8 cellular contexts compared by ENCODE assay signal in the genomic region with DNA sequence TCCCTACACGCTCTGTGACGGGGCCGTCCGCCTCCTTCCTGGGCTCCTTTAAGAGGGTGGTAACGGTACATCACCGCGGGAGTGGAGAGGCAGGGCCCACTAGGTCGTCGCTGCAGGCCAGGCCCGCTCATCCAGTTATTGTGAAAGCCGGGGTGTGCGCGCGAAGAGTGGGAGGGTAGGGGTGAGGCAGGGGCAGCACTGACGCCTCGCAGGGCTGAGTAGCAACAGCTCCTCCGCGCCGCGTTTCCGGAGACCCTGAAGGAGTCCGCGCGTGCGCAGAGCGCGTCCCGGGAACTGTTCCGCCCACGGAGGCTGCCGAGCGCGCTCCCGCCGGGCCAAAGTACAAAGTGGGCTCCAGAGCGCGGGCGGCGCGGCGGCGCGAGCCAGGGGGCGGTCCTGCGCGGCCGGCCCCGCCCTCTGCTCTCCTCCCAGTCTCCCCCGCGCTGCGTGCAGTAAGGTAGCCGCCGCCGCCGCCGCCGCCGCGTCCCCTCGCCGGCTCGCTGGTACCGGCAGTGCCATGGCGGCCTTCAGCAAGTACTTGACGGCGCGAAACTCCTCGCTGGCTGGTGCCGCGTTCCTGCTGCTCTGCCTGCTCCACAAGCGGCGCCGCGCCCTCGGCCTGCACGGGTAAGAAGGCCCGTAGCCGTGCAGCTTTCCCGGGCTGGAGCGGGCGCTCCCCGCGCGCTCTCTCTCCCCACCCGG. TPM values are rescaled to one million over a fixed set of nuclear protein-coding genes. Genes with fewer than 3 reads are reported as not detected.
A peak's percentile ranks its signal among the peaks of the same experiment; 100 is the strongest.
DNase-seq lines count a peak whose midpoint lies in the region; ATAC-seq and TF ChIP-seq lines count a peak whose summit lies in the region.

A gene (plus strand): TSS at position 428 of the 702 bp plus-strand sequence. CDS start 90 bp downstream, at position 518.

- no peaks in the 10 kb centered on the region for H3K9me3 Mint-ChIP-seq in activated naive CD4-positive, alpha-beta T cell treated with anti-CD3 and anti-CD28 coated beads, Interleukin-2, amount 50 U/mL, for 72 hours

- H4K20me1 ChIP-seq in osteoblast (ENCODE audit: insufficient read depth, low read length): peaks cover 33% of the 10 kb centered on the region

- H3K27me3 ChIP-seq in osteoblast (ENCODE audit: insufficient read depth, low read length) (peaks cover 8% of the 10 kb centered on the region), testis (no peaks in the 10 kb centered on the region)

- no peak for TF ChIP-seq POLR2A in testis (IDR thresholded peaks at IDR 0.05)

- peaks cover 0 to 6% of the 10 kb centered on the region in 2 donors for H3K36me3 Mint-ChIP-seq in activated naive CD4-positive, alpha-beta T cell treated with anti-CD3 and anti-CD28 coated beads, Interleukin-2, amount 50 U/mL, for 72 hours

- no peaks in the 10 kb centered on the region for H3K9me3 ChIP-seq in osteoblast (ENCODE audit: low read depth, low read length)
- H3K9me3 ChIP-seq in testis: no peaks in the 10 kb centered on the region

- peak; percentile 94 for DNase-seq in GM10266 (ENCODE audit: extremely low spot score)
- peak; percentile 95 for DNase-seq in NCI-H1105 (lab: John Stamatoyannopoulos, UW)
- peak; percentile 93 for DNase-seq in SKM-1 (lab: John Stamatoyannopoulos, UW; ENCODE audit: unreplicated experiment)
- DNase-seq in activated naive CD4-positive, alpha-beta T cell treated with anti-CD3 and anti-CD28 coated beads, Interleukin-2, amount 50 U/mL, for 72 hours (ENCODE audit: low spot score in 2 of 2): peak; percentile 96 to 98
- DNase-seq in glomerular visceral epithelial cell (ENCODE audit: extremely low spot score): peak; percentile 99
- DNase-seq in osteoblast (ENCODE audit: insufficient read length, low spot score, missing footprints): peak; percentile 97
- DNase-seq in testis: peak; percentile 98

- peak within 1 kb of the TSS; percentile 94 for H3K4me2 ChIP-seq in osteoblast (ENCODE audit: insufficient read depth, low read length)

- peak within 1 kb of the TSS; percentile 87 for H3K27ac ChIP-seq in osteoblast (ENCODE audit: low read depth, low read length)
- peak within 1 kb of the TSS; percentile 86 to 94 for H3K27ac ChIP-seq in testis

- peak within 1 kb of the TSS; percentile 96 for H2AFZ ChIP-seq in osteoblast (ENCODE audit: low read length)

- H3K4me3 ChIP-seq in osteoblast (ENCODE audit: insufficient read depth, low read length): peak within 1 kb of the TSS; percentile 86
- peak within 1 kb of the TSS; percentile 90 to 99 for H3K4me3 ChIP-seq in testis

- TF ChIP-seq CTCF in GM10266 (IDR thresholded peaks at IDR 0.05; ENCODE audit: control insufficient read depth, insufficient read depth, low read depth, missing control alignments) (no peak), osteoblast (IDR thresholded peaks at IDR 0.05; ENCODE audit: extremely low read depth, low read depth, low read length) (no peak), testis (IDR thresholded peaks at IDR 0.05) (no peak)

- intact Hi-C loops in testis (cut with DNase I; ENCODE audit: low total_unique reads): no loop called here

- WGBS in testis, 2 donors: 1 to 2% methylated on average over 10 to 21 of the region's 85 CpGs

- H3K4me1 ChIP-seq in osteoblast (ENCODE audit: insufficient read depth, low read length): peaks cover 30% of the 10 kb centered on the region
- peaks cover 38% of the 10 kb centered on the region for H3K4me1 ChIP-seq in testis

- peaks cover 45% of the 10 kb centered on the region for H3K79me2 ChIP-seq in osteoblast (ENCODE audit: insufficient read depth, low read length)

- peak within 1 kb of the TSS in 1 of 2 donors; percentile 67 for H3K27ac Mint-ChIP-seq in activated naive CD4-positive, alpha-beta T cell treated with anti-CD3 and anti-CD28 coated beads, Interleukin-2, amount 50 U/mL, for 72 hours

- H3K36me3 ChIP-seq in osteoblast (ENCODE audit: insufficient read depth, low read length): no peaks in the 10 kb centered on the region
- no peaks in the 10 kb centered on the region for H3K36me3 ChIP-seq in testis (ENCODE audit: low read depth, missing control alignments)

- ATAC-seq in HG02623 (IDR thresholded peaks at IDR 0.05; ENCODE audit: unreplicated experiment): peak; percentile 93
- ATAC-seq in activated naive CD4-positive, alpha-beta T cell treated with anti-CD3 and anti-CD28 coated beads, Interleukin-2, amount 50 U/mL, for 72 hours: peak; percentile 91 to 97

RNA-seq across cellular contexts. Expression of the gene that starts here (rescaled TPM):
- total RNA-seq in activated naive CD4-positive, alpha-beta T cell treated with anti-CD3 and anti-CD28 coated beads, Interleukin-2, amount 50 U/mL, for 72 hours: 10 to 100 TPM; 26.3 to 51.5 TPM
- total RNA-seq in osteoblast (30.1 and 30.4 TPM in 2 replicates), testis (10 to 100 TPM; 45.2 to 45.6 TPM)
- 27.0 TPM for polyA plus RNA-seq in testis (ENCODE audit: insufficient read depth, low read depth, low replicate concordance)

Comparison
In these comparisons a context has a peak if more than half of its experiments do, and no peak if none do; other contexts are left out.
1. Peak in every context shown above with its lines: DNase-seq, ATAC-seq, H3K4me3 ChIP-seq and H3K27ac ChIP-seq.